ENCODE assay signal across 11 cellular contexts in the genomic region with DNA sequence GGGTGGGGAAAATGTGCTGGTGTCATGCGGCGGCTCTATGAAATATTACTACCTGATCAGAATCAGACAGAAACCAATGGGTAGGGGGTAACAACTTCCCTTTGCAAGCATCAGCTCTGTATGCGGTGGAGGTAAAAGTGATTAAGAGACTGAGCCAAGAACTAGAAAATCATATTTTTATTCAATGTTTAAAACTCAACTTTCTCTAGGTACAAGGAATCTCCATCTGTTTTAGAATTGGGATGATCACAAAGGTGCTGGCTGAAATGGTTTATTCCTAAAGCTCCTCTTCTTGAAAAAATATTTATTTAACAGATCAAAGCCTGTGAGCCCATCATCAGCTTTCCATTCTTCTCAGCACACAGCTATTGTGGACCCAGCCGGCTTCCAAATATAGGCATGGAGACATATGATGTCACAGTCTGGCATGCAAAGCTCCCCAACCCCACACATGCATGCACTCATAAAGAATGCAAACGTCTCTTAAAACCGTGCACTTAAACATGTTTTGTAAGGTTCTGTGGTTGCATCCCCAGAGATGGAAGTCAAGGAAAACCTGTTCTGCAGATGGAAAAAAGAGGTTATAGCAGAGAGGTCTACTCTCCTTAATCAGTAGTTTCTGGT.
DNase-seq lines count a peak whose midpoint lies in the region; ATAC-seq, FAIRE-seq and TF ChIP-seq lines count a peak whose summit lies in the region.
"Had no signal": no experiment of that assay in that cellular context is flagged by ENCODE, and none has a peak within 500 bp of the region (broad histone marks: within the 10 kb centered on the region; RNA-seq: fewer than 3 reads in every experiment).

No MANE protein-coding gene starts in this region.

- no peaks in the 10 kb centered on the region for H3K36me3 ChIP-seq in kidney epithelial cell (ENCODE audit: control insufficient read depth, insufficient read depth, low read length)
- H3K36me3 ChIP-seq: esophagus muscularis mucosa had no signal

- FAIRE-seq in TTC549 (lab: Jason Lieb, UNC): peak; percentile 7

- TF ChIP-seq CTCF in kidney epithelial cell (IDR thresholded peaks at IDR 0.05; ENCODE audit: insufficient read depth, low read length, poor library complexity, severe bottlenecking): no peak

- no peak for ATAC-seq in Right ventricle myocardium inferior
- ATAC-seq in HG02970 (IDR thresholded peaks at IDR 0.05; ENCODE audit: low FRiP score, unreplicated experiment): no peak

- intact Hi-C loops in Right ventricle myocardium inferior (cut with DNase I): no loop called here

- no peaks in the 10 kb centered on the region for H3K27me3 ChIP-seq in kidney epithelial cell (ENCODE audit: control insufficient read depth, insufficient read depth, low read length)
- H3K27me3 ChIP-seq: esophagus muscularis mucosa had no signal

- DNase-seq in AG08396 (ENCODE audit: low spot score): peak; percentile 75
- DNase-seq in HS-27A (ENCODE audit: low read depth): peak; percentile 64
- peak; percentile 88 for DNase-seq in kidney epithelial cell (ENCODE audit: low read depth)
- DNase-seq in SKM-1 (lab: John Stamatoyannopoulos, UW; ENCODE audit: unreplicated experiment): no peak
- no peak for DNase-seq in CD1c-positive myeloid dendritic cell (ENCODE audit: extremely low spot score)
- DNase-seq in Right ventricle myocardium inferior (ENCODE audit: missing footprints): no peak
- DNase-seq: activated T-cell treated with anti-CD3 and anti-CD28 coated beads, Interleukin-2, amount 50 U/mL, for 24 hours; RPMI8226 had no signal

- H3K4me3 ChIP-seq in kidney epithelial cell (ENCODE audit: low read depth, low read length): no peak overlapping the region
- H3K4me3 ChIP-seq: esophagus muscularis mucosa had no signal

Comparison
In these comparisons a context has a peak if more than half of its experiments do, and no peak if none do; other contexts are left out.
1. DNase-seq: peak in AG08396 (single experiment), HS-27A (single experiment) and kidney epithelial cell (single experiment); none in SKM-1 (single experiment), CD1c-positive myeloid dendritic cell (single experiment) and Right ventricle myocardium inferior (single experiment).